In the genomic region with DNA sequence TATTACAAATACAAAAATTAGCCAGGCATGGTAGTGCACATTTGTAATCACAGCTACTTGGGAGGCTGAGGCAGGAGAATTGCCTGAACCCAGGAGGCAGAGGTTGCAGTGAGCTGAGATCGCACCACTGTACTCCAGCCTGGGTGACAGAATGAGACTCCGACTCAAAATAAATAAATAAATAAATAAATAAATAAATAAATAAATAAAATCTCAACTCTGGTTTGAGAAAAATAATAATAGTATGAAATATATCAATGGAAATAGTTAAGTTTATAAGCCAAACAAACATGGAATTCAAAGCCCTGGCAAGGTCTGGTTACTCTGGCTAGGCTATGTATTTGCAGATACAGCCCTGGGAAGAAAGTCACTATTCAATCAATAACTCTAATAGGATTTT, we compare ENCODE assay signal across 8 cellular contexts. TPM values are rescaled to one million over a fixed set of nuclear protein-coding genes. Genes with fewer than 3 reads are reported as not detected.
DNase-seq lines count a peak whose midpoint lies in the region; ATAC-seq, FAIRE-seq and TF ChIP-seq lines count a peak whose summit lies in the region.
"Not testable (repeated sequence)": the region's sequence is repeated elsewhere in the genome, so short reads cannot be mapped to it uniquely, and the experiment has no call there.

No MANE protein-coding gene starts in this region.

- not testable (repeated sequence) for H3K27me3 Mint-ChIP-seq in CD4-positive, CD25-positive, alpha-beta regulatory T cell; T-helper 1 cell treated with Interleukin-12 subunit alpha and Interleukin-12 subunit beta and Interleukin-4 antibody, amounts not matched to agents 30 μg/mL and 1 μg/mL, for 36 hours (ENCODE audit: low read depth); activated CD4-positive, alpha-beta T cell treated with anti-CD3 and anti-CD28 coated beads, Interleukin-2, amount 10 ng/mL, durations not matched to agents 7 days and 5 days; activated CD8-positive, alpha-beta memory T cell treated with anti-CD3 and anti-CD28 coated beads, Interleukin-2, amount 10 ng/mL, durations not matched to agents 7 days and 5 days; activated naive CD4-positive, alpha-beta T cell treated with anti-CD3 and anti-CD28 coated beads, Interleukin-2, amount 10 ng/mL, durations not matched to agents 7 days and 5 days; naive thymus-derived CD8-positive, alpha-beta T cell

- not testable (repeated sequence) for TF ChIP-seq EP300 in GM12878 (IDR thresholded peaks at IDR 0.05; ENCODE audit: borderline replicate concordance in 1 of 2, control insufficient read depth in 1 of 2, low read depth in 2 of 2, low read length in 2 of 2)

- 96% methylated on average over 2 of the region's 2 CpGs for WGBS in GM12878 (ENCODE audit: insufficient coverage, insufficient replicate concordance, low lambda C conversion rate, missing lambda C conversion rate)

- intact Hi-C loops in HCT116 (cut with micrococcal nuclease), result not testable (repeated sequence)
- intact Hi-C loops in GM12878 (cut with micrococcal nuclease; ENCODE audit: unreplicated experiment), result loop anchor here (5.0 kb wide), 1 partner anchor 61 kb away; no protein-coding TSS in a partner anchor

- H3K4me2 ChIP-seq in HCT116 (ENCODE audit: low read length) (peak overlapping the region; percentile 68), GM12878 (ENCODE audit: control insufficient read depth, insufficient read depth) (peak overlapping the region; percentile 48; the same call in 1 of the 2 replicates)

- ATAC-seq in CD4-positive, CD25-positive, alpha-beta regulatory T cell (ENCODE audit: low read depth in 2 of 2); HCT116; activated CD8-positive, alpha-beta memory T cell treated with anti-CD3 and anti-CD28 coated beads, Interleukin-2, amount 10 ng/mL, durations not matched to agents 7 days and 5 days; GM12878; naive thymus-derived CD8-positive, alpha-beta T cell: not testable (repeated sequence)

- H3K4me3 Mint-ChIP-seq in CD4-positive, CD25-positive, alpha-beta regulatory T cell; T-helper 1 cell treated with Interleukin-12 subunit alpha and Interleukin-12 subunit beta and Interleukin-4 antibody, amounts not matched to agents 30 μg/mL and 1 μg/mL, for 36 hours; activated CD4-positive, alpha-beta T cell treated with anti-CD3 and anti-CD28 coated beads, Interleukin-2, amount 10 ng/mL, durations not matched to agents 7 days and 5 days; activated CD8-positive, alpha-beta memory T cell treated with anti-CD3 and anti-CD28 coated beads, Interleukin-2, amount 10 ng/mL, durations not matched to agents 7 days and 5 days; activated naive CD4-positive, alpha-beta T cell treated with anti-CD3 and anti-CD28 coated beads, Interleukin-2, amount 10 ng/mL, durations not matched to agents 7 days and 5 days; naive thymus-derived CD8-positive, alpha-beta T cell: not testable (repeated sequence)

- H3K27me3 ChIP-seq in CD4-positive, CD25-positive, alpha-beta regulatory T cell (ENCODE audit: control insufficient read depth, insufficient read depth, low read length); HCT116 (ENCODE audit: insufficient read depth, low read length); GM12878 (replicated peaks in 1 of 2; ENCODE audit: control insufficient read depth in 2 of 2, insufficient read depth in 2 of 2, low read length in 1 of 2): not testable (repeated sequence)

- POLR2A ChIA-PET in HCT116 (lab: Charles Lee); activated CD4-positive, alpha-beta T cell treated with anti-CD3 and anti-CD28 coated beads, Interleukin-2, amount 10 ng/mL, durations not matched to agents 7 days and 5 days (lab: Charles Lee): not testable (repeated sequence)
- POLR2A ChIA-PET in GM12878 (lab: Charles Lee), result interaction anchor here (1.0 to 16.8 kb wide), 4 partner anchors 41 to 80 kb away, joined by 3 to 427 read pairs (median 8); a partner anchor contains a TSS
- POLR2A ChIA-PET in naive thymus-derived CD8-positive, alpha-beta T cell (lab: Charles Lee), result interaction anchor here (1.2 to 20.4 kb wide), 3 partner anchors 13 to 81 kb away, joined by 4 to 527 read pairs (median 4); a partner anchor contains a TSS

- H3K27ac ChIP-seq in CD4-positive, CD25-positive, alpha-beta regulatory T cell (ENCODE audit: insufficient read depth, low read length, poor library complexity, severe bottlenecking); HCT116 (ENCODE audit: low read depth, low read length): not testable (repeated sequence)
- H3K27ac ChIP-seq in GM12878 (ENCODE audit: control insufficient read depth, insufficient read depth), result peak overlapping the region; percentile 59

- not testable (repeated sequence) for FAIRE-seq in GM12878 (lab: Jason Lieb, UNC)

- not testable (repeated sequence) for H4K20me1 ChIP-seq in HCT116 (ENCODE audit: insufficient read depth); GM12878 (ENCODE audit: control insufficient read depth, insufficient read depth)

- TF ChIP-seq RAD21 in HCT116 (IDR thresholded peaks at IDR 0.05; ENCODE audit: low read depth); GM12878 (IDR thresholded peaks at IDR 0.05; ENCODE audit: insufficient read depth, low read depth, low read length): not testable (repeated sequence)

- peak overlapping the region in 2 of 3 donors; percentile 38 to 55 for H3K27ac Mint-ChIP-seq in CD4-positive, CD25-positive, alpha-beta regulatory T cell
- peak overlapping the region; percentile 49 for H3K27ac Mint-ChIP-seq in T-helper 1 cell treated with Interleukin-12 subunit alpha and Interleukin-12 subunit beta and Interleukin-4 antibody, amounts not matched to agents 30 μg/mL and 1 μg/mL, for 36 hours
- peak overlapping the region; percentile 13 for H3K27ac Mint-ChIP-seq in activated CD4-positive, alpha-beta T cell treated with anti-CD3 and anti-CD28 coated beads, Interleukin-2, amount 10 ng/mL, durations not matched to agents 7 days and 5 days
- peak overlapping the region; percentile 74 for H3K27ac Mint-ChIP-seq in activated CD8-positive, alpha-beta memory T cell treated with anti-CD3 and anti-CD28 coated beads, Interleukin-2, amount 10 ng/mL, durations not matched to agents 7 days and 5 days
- H3K27ac Mint-ChIP-seq in activated naive CD4-positive, alpha-beta T cell treated with anti-CD3 and anti-CD28 coated beads, Interleukin-2, amount 10 ng/mL, durations not matched to agents 7 days and 5 days, result peak overlapping the region; percentile 85
- peak overlapping the region in 9 of 10 donors; percentile 56 to 89 (median 77) for H3K27ac Mint-ChIP-seq in naive thymus-derived CD8-positive, alpha-beta T cell

- DNase-seq in CD4-positive, CD25-positive, alpha-beta regulatory T cell; HCT116 (ENCODE audit: low read depth, low spot score); activated CD4-positive, alpha-beta T cell treated with anti-CD3 and anti-CD28 coated beads, Interleukin-2, amount 10 ng/mL, durations not matched to agents 7 days and 5 days; activated CD8-positive, alpha-beta memory T cell treated with anti-CD3 and anti-CD28 coated beads, Interleukin-2, amount 10 ng/mL, durations not matched to agents 7 days and 5 days; activated naive CD4-positive, alpha-beta T cell treated with anti-CD3 and anti-CD28 coated beads, Interleukin-2, amount 10 ng/mL, durations not matched to agents 7 days and 5 days; GM12878 (ENCODE audit: low read depth, low spot score); naive thymus-derived CD8-positive, alpha-beta T cell: not testable (repeated sequence)

- BruUV-seq in HCT116 (replicated peaks; lab: Mats Ljungman, UMichigan); GM12878 (replicated peaks; lab: Mats Ljungman, UMichigan): not testable (repeated sequence)

- H3K9me3 Mint-ChIP-seq in CD4-positive, CD25-positive, alpha-beta regulatory T cell; T-helper 1 cell treated with Interleukin-12 subunit alpha and Interleukin-12 subunit beta and Interleukin-4 antibody, amounts not matched to agents 30 μg/mL and 1 μg/mL, for 36 hours; activated CD4-positive, alpha-beta T cell treated with anti-CD3 and anti-CD28 coated beads, Interleukin-2, amount 10 ng/mL, durations not matched to agents 7 days and 5 days; activated CD8-positive, alpha-beta memory T cell treated with anti-CD3 and anti-CD28 coated beads, Interleukin-2, amount 10 ng/mL, durations not matched to agents 7 days and 5 days (ENCODE audit: low read depth); activated naive CD4-positive, alpha-beta T cell treated with anti-CD3 and anti-CD28 coated beads, Interleukin-2, amount 10 ng/mL, durations not matched to agents 7 days and 5 days; naive thymus-derived CD8-positive, alpha-beta T cell: not testable (repeated sequence)

- in situ Hi-C loops in GM12878 (cut with MboI), result loop anchor here (5.0 kb wide), 1 partner anchor 76 kb away; no protein-coding TSS in a partner anchor

- SMC1A ChIA-PET in GM12878 (lab: Charles Lee; ENCODE audit: uncharacterized antibody, unreplicated experiment), result interaction anchor here (0.6 to 12.7 kb wide), 8 partner anchors 14 to 84 kb away, joined by 3 to 152 read pairs (median 4); a partner anchor contains a TSS

- not testable (repeated sequence) for H3K36me3 ChIP-seq in CD4-positive, CD25-positive, alpha-beta regulatory T cell (ENCODE audit: control insufficient read depth, insufficient read depth, low read length); HCT116 (ENCODE audit: control insufficient read depth in 1 of 2, insufficient read depth in 2 of 2, low read length in 2 of 2); GM12878 (ENCODE audit: control insufficient read depth in 2 of 2, insufficient read depth in 2 of 2, low read length in 1 of 2)

- H3K9me2 ChIP-seq in HCT116 (ENCODE audit: insufficient read depth), result not testable (repeated sequence)

- H3K4me1 Mint-ChIP-seq in CD4-positive, CD25-positive, alpha-beta regulatory T cell, result peaks cover 17 to 66% (median 39%) of the 10 kb centered on the region in 4 donors
- peaks cover 48% of the 10 kb centered on the region for H3K4me1 Mint-ChIP-seq in T-helper 1 cell treated with Interleukin-12 subunit alpha and Interleukin-12 subunit beta and Interleukin-4 antibody, amounts not matched to agents 30 μg/mL and 1 μg/mL, for 36 hours (ENCODE audit: low read depth)
- peaks cover 65% of the 10 kb centered on the region for H3K4me1 Mint-ChIP-seq in activated CD4-positive, alpha-beta T cell treated with anti-CD3 and anti-CD28 coated beads, Interleukin-2, amount 10 ng/mL, durations not matched to agents 7 days and 5 days
- peaks cover 66% of the 10 kb centered on the region for H3K4me1 Mint-ChIP-seq in activated CD8-positive, alpha-beta memory T cell treated with anti-CD3 and anti-CD28 coated beads, Interleukin-2, amount 10 ng/mL, durations not matched to agents 7 days and 5 days
- peaks cover 76% of the 10 kb centered on the region for H3K4me1 Mint-ChIP-seq in activated naive CD4-positive, alpha-beta T cell treated with anti-CD3 and anti-CD28 coated beads, Interleukin-2, amount 10 ng/mL, durations not matched to agents 7 days and 5 days
- H3K4me1 Mint-ChIP-seq in naive thymus-derived CD8-positive, alpha-beta T cell, result peaks cover 26 to 63% (median 50%) of the 10 kb centered on the region in 4 donors

- H3K36me3 Mint-ChIP-seq in CD4-positive, CD25-positive, alpha-beta regulatory T cell, result peaks cover 11% of the 10 kb centered on the region
- peaks cover 32% of the 10 kb centered on the region for H3K36me3 Mint-ChIP-seq in T-helper 1 cell treated with Interleukin-12 subunit alpha and Interleukin-12 subunit beta and Interleukin-4 antibody, amounts not matched to agents 30 μg/mL and 1 μg/mL, for 36 hours (ENCODE audit: low read depth)
- H3K36me3 Mint-ChIP-seq in activated CD4-positive, alpha-beta T cell treated with anti-CD3 and anti-CD28 coated beads, Interleukin-2, amount 10 ng/mL, durations not matched to agents 7 days and 5 days (ENCODE audit: low read depth), result peaks cover 45% of the 10 kb centered on the region
- peaks cover 39% of the 10 kb centered on the region for H3K36me3 Mint-ChIP-seq in activated CD8-positive, alpha-beta memory T cell treated with anti-CD3 and anti-CD28 coated beads, Interleukin-2, amount 10 ng/mL, durations not matched to agents 7 days and 5 days
- H3K36me3 Mint-ChIP-seq in activated naive CD4-positive, alpha-beta T cell treated with anti-CD3 and anti-CD28 coated beads, Interleukin-2, amount 10 ng/mL, durations not matched to agents 7 days and 5 days, result peaks cover 44% of the 10 kb centered on the region
- H3K36me3 Mint-ChIP-seq in naive thymus-derived CD8-positive, alpha-beta T cell, result peaks cover 8 to 17% (median 16%) of the 10 kb centered on the region in 3 donors

- H3K9me3 ChIP-seq in CD4-positive, CD25-positive, alpha-beta regulatory T cell (ENCODE audit: control insufficient read depth in 2 of 2, low read length in 2 of 2); HCT116 (ENCODE audit: control insufficient read depth in 1 of 2, insufficient read depth in 1 of 2, low read depth in 1 of 2, low read length in 2 of 2); GM12878 (replicated peaks; ENCODE audit: control insufficient read depth, insufficient read depth, low read length): not testable (repeated sequence)

- peak overlapping the region; percentile 49 for H2AFZ ChIP-seq in HCT116 (ENCODE audit: low read depth, low read length, poor library complexity, severe bottlenecking)
- H2AFZ ChIP-seq in GM12878 (ENCODE audit: control insufficient read depth, low read depth, low read length), result not testable (repeated sequence)

- H3K9ac ChIP-seq in HCT116 (ENCODE audit: low read length), result not testable (repeated sequence)
- peak overlapping the region; percentile 33; the same call in 1 of the 2 replicates for H3K9ac ChIP-seq in GM12878 (ENCODE audit: control insufficient read depth, insufficient read depth, low read length)

- RAD21 ChIA-PET in HCT116 (lab: Charles Lee; ENCODE audit: low non-redundant PET in 1 of 2, low total read pairs in 2 of 2, uncharacterized antibody in 2 of 2, unreplicated experiment in 2 of 2), result not testable (repeated sequence)
- RAD21 ChIA-PET in GM12878 (lab: Charles Lee; ENCODE audit: unreplicated experiment), result interaction anchor here (0.8 to 17.4 kb wide), 4 partner anchors 21 to 93 kb away, joined by 3 to 419 read pairs (median 20); a partner anchor contains a TSS

- not testable (repeated sequence) for H3K4me3 ChIP-seq in CD4-positive, CD25-positive, alpha-beta regulatory T cell (ENCODE audit: low read depth, low read length); HCT116 (replicated peaks in 1 of 2; ENCODE audit: low read depth in 1 of 2, low read length in 2 of 2); GM12878

- CTCF ChIA-PET in HCT116 (lab: Charles Lee), result interaction anchor here (0.6 to 0.8 kb wide), 2 partner anchors 63 to 66 kb away, joined by 3 to 5 read pairs; no protein-coding TSS in a partner anchor
- CTCF ChIA-PET in activated CD4-positive, alpha-beta T cell treated with anti-CD3 and anti-CD28 coated beads, Interleukin-2, amount 10 ng/mL, durations not matched to agents 7 days and 5 days (lab: Charles Lee), result interaction anchor here (1.5 kb wide), 1 partner anchor 13 kb away, joined by 3 read pairs; no protein-coding TSS in a partner anchor
- CTCF ChIA-PET in activated CD8-positive, alpha-beta memory T cell treated with anti-CD3 and anti-CD28 coated beads, Interleukin-2, amount 10 ng/mL, durations not matched to agents 7 days and 5 days (lab: Charles Lee), result interaction anchor here (0.6 kb wide), 1 partner anchor 93 kb away, joined by 3 read pairs; no protein-coding TSS in a partner anchor
- CTCF ChIA-PET in activated naive CD4-positive, alpha-beta T cell treated with anti-CD3 and anti-CD28 coated beads, Interleukin-2, amount 10 ng/mL, durations not matched to agents 7 days and 5 days (lab: Charles Lee), result interaction anchor here (1.9 kb wide), 1 partner anchor 92 kb away, joined by 7 read pairs; no protein-coding TSS in a partner anchor
- CTCF ChIA-PET in GM12878 (lab: Yijun Ruan, JAX), result interaction anchor here (1.0 to 12.1 kb wide), 5 partner anchors 11 to 92 kb away, joined by 3 to 160 read pairs (median 20); a partner anchor contains a TSS

- H3K4me1 ChIP-seq in CD4-positive, CD25-positive, alpha-beta regulatory T cell (ENCODE audit: control insufficient read depth, insufficient read depth, low read length, poor library complexity, severe bottlenecking), result peaks cover 56% of the 10 kb centered on the region
- H3K4me1 ChIP-seq in HCT116 (ENCODE audit: control insufficient read depth in 1 of 2, insufficient read depth in 2 of 2, low read length in 2 of 2) (peaks cover 19 to 39% of the 10 kb centered on the region in 2 experiments), GM12878 (ENCODE audit: control insufficient read depth, insufficient read depth, low read length) (peaks cover 60% of the 10 kb centered on the region)

- H3K79me2 ChIP-seq in HCT116 (ENCODE audit: insufficient read depth, low read length); GM12878 (ENCODE audit: control insufficient read depth, insufficient read depth, low read length): not testable (repeated sequence)

- not testable (repeated sequence) for TF ChIP-seq CTCF in HCT116 (IDR thresholded peaks at IDR 0.05 in 2 of 3, conservative IDR thresholded peaks at IDR 0.05 in 1 of 3; ENCODE audit: borderline replicate concordance in 1 of 3, insufficient read depth in 1 of 3, low read depth in 2 of 3, low read length in 2 of 3); GM12878 (IDR thresholded peaks at IDR 0.05 in 2 of 3, conservative IDR thresholded peaks at IDR 0.05 in 1 of 3; ENCODE audit: control insufficient read depth in 2 of 3, extremely low read depth in 1 of 3, insufficient read depth in 1 of 3, low read depth in 3 of 3, low read length in 3 of 3)

- TF ChIP-seq POLR2A in HCT116 (IDR thresholded peaks at IDR 0.05; ENCODE audit: borderline replicate concordance, extremely low read depth, insufficient read depth, insufficient read length); GM12878 (IDR thresholded peaks at IDR 0.05; ENCODE audit: low read depth, low read length): not testable (repeated sequence)

RNA-seq across cellular contexts. Expression of a gene that starts 45.7 kb away (rescaled TPM):
- 1.0 TPM for total RNA-seq in CD4-positive, CD25-positive, alpha-beta regulatory T cell
- polyA plus RNA-seq in CD4-positive, CD25-positive, alpha-beta regulatory T cell, result under 1 TPM in 2 of 4 donors, not detected in 2; 0.14 to 0.24 TPM
- 0.61 TPM for total RNA-seq in HCT116 (2021; ENCODE audit: unreplicated experiment)
- polyA plus RNA-seq in HCT116 (2012), result 0.27 and 0.30 TPM in 2 replicates
- under 1 TPM; 0.20 to 0.48 TPM for total RNA-seq in activated CD4-positive, alpha-beta T cell treated with anti-CD3 and anti-CD28 coated beads, Interleukin-2, amount 10 ng/mL, durations not matched to agents 7 days and 5 days
- total RNA-seq in activated CD8-positive, alpha-beta memory T cell treated with anti-CD3 and anti-CD28 coated beads, Interleukin-2, amount 10 ng/mL, durations not matched to agents 7 days and 5 days, result under 1 TPM in 1 of 2 experiments, not detected in 1; 0.55 TPM
- total RNA-seq in GM12878 (2013; cell fraction: nucleolus; rRNA removed), result not detected in 2 replicates
- not detected in 2 replicates for total RNA-seq in GM12878 (2014; rRNA removed)
- total RNA-seq in GM12878 (2014; rRNA removed; fragmentation: Illumina TruSeq; extraction: Trizol), result not detected in 2 replicates
- not detected in 2 replicates for total RNA-seq in GM12878 (2021)
- not detected for polyA plus RNA-seq in GM12878 (2011; ENCODE audit: low read depth)
- polyA plus RNA-seq in GM12878 (2011; rRNA removed), result not detected in 2 replicates
- polyA plus RNA-seq in GM12878 (2011; cell fraction: cytosol; rRNA removed), result not detected in 2 replicates
- not detected in 2 replicates for polyA plus RNA-seq in GM12878 (2011; cell fraction: nucleus; rRNA removed)
- polyA plus RNA-seq in GM12878 (2012), result 0.11 TPM in 1 of 2 replicates, not detected in the other
- polyA plus RNA-seq in GM12878 (2014; fragmentation: Illumina TruSeq; extraction: Trizol), result not detected in 2 replicates
- not detected for polyA plus RNA-seq in GM12878 (2014; fragmentation: Nextera tagmentation; extraction: Ambion mirVana)
- polyA plus RNA-seq in GM12878 (2014; rRNA removed), result not detected in 2 replicates
- polyA plus RNA-seq in GM12878 (2016; fragmentation: Nextera tagmentation; extraction: Ambion mirVana), result not detected
- not detected in 2 replicates for polyA minus RNA-seq in GM12878 (2011; rRNA and poly(A)+ RNA removed)
- not detected in 2 replicates for polyA minus RNA-seq in GM12878 (2011; cell fraction: cytosol; rRNA and poly(A)+ RNA removed)
- polyA minus RNA-seq in GM12878 (2011; cell fraction: nucleus; rRNA and poly(A)+ RNA removed), result not detected in 2 replicates
- 1 to 10 TPM; 3.4 to 3.7 TPM for total RNA-seq in naive thymus-derived CD8-positive, alpha-beta T cell
- 1 to 10 TPM in 2 of 3 donors, under 1 TPM in 1; 0.28 to 2.8 (median 1.8) TPM for polyA plus RNA-seq in naive thymus-derived CD8-positive, alpha-beta T cell

RNA-seq across cellular contexts. Expression of a gene that starts 53.5 kb away (rescaled TPM):
- 17.7 TPM for total RNA-seq in CD4-positive, CD25-positive, alpha-beta regulatory T cell
- polyA plus RNA-seq in CD4-positive, CD25-positive, alpha-beta regulatory T cell, result 1 to 10 TPM; 3.3 to 5.6 (median 4.3) TPM
- total RNA-seq in HCT116 (2021; ENCODE audit: unreplicated experiment), result 0.86 TPM
- 0.54 and 0.59 TPM in 2 replicates for polyA plus RNA-seq in HCT116 (2012)
- total RNA-seq in activated CD4-positive, alpha-beta T cell treated with anti-CD3 and anti-CD28 coated beads, Interleukin-2, amount 10 ng/mL, durations not matched to agents 7 days and 5 days, result 100 to 1,000 TPM; 121 to 129 TPM
- total RNA-seq in activated CD8-positive, alpha-beta memory T cell treated with anti-CD3 and anti-CD28 coated beads, Interleukin-2, amount 10 ng/mL, durations not matched to agents 7 days and 5 days, result 100 to 1,000 TPM in 1 of 2 experiments, 10 to 100 TPM in 1; 73.0 to 148 TPM
- 1.4 and 2.8 TPM in 2 replicates for total RNA-seq in GM12878 (2013; cell fraction: nucleolus; rRNA removed)
- total RNA-seq in GM12878 (2014; rRNA removed), result 9.7 and 10.4 TPM in 2 replicates
- total RNA-seq in GM12878 (2014; rRNA removed; fragmentation: Illumina TruSeq; extraction: Trizol), result 10.4 and 11.8 TPM in 2 replicates
- 14.8 and 17.9 TPM in 2 replicates for total RNA-seq in GM12878 (2021)
- polyA plus RNA-seq in GM12878 (2011; ENCODE audit: low read depth), result 5.8 TPM
- polyA plus RNA-seq in GM12878 (2011; rRNA removed), result 6.0 and 7.3 TPM in 2 replicates
- polyA plus RNA-seq in GM12878 (2011; cell fraction: cytosol; rRNA removed), result 7.3 and 8.6 TPM in 2 replicates
- 3.7 and 4.7 TPM in 2 replicates for polyA plus RNA-seq in GM12878 (2011; cell fraction: nucleus; rRNA removed)
- polyA plus RNA-seq in GM12878 (2012), result 6.4 and 8.4 TPM in 2 replicates
- 14.1 and 15.9 TPM in 2 replicates for polyA plus RNA-seq in GM12878 (2014; fragmentation: Illumina TruSeq; extraction: Trizol)
- 1 to 10 TPM; 5.2 to 9.5 TPM for polyA plus RNA-seq in GM12878 (2014; fragmentation: Nextera tagmentation; extraction: Ambion mirVana)
- 12.1 and 12.3 TPM in 2 replicates for polyA plus RNA-seq in GM12878 (2014; rRNA removed)
- 1 to 10 TPM; 1.4 to 3.4 TPM for polyA plus RNA-seq in GM12878 (2016; fragmentation: Nextera tagmentation; extraction: Ambion mirVana)
- 6.6 and 10.4 TPM in 2 replicates for polyA minus RNA-seq in GM12878 (2011; rRNA and poly(A)+ RNA removed)
- polyA minus RNA-seq in GM12878 (2011; cell fraction: cytosol; rRNA and poly(A)+ RNA removed), result 3.1 and 4.8 TPM in 2 replicates
- polyA minus RNA-seq in GM12878 (2011; cell fraction: nucleus; rRNA and poly(A)+ RNA removed), result 2.5 and 6.2 TPM in 2 replicates
- 10 to 100 TPM; 46.1 to 46.4 TPM for total RNA-seq in naive thymus-derived CD8-positive, alpha-beta T cell
- 10 to 100 TPM in 2 of 3 donors, 1 to 10 TPM in 1; 4.9 to 29.4 (median 10.5) TPM for polyA plus RNA-seq in naive thymus-derived CD8-positive, alpha-beta T cell

Comparison
In these comparisons a context has a peak if more than half of its experiments do, and no peak if none do; other contexts are left out.
1. H3K27ac Mint-ChIP-seq: peak in every context shown above with its lines; median percentile 85 in activated naive CD4-positive, alpha-beta T cell treated with anti-CD3 and anti-CD28 coated beads, Interleukin-2, amount 10 ng/mL, durations not matched to agents 7 days and 5 days; 77 in naive thymus-derived CD8-positive, alpha-beta T cell; 74 in activated CD8-positive, alpha-beta memory T cell treated with anti-CD3 and anti-CD28 coated beads, Interleukin-2, amount 10 ng/mL, durations not matched to agents 7 days and 5 days; 49 in T-helper 1 cell treated with Interleukin-12 subunit alpha and Interleukin-12 subunit beta and Interleukin-4 antibody, amounts not matched to agents 30 μg/mL and 1 μg/mL, for 36 hours; 46 in CD4-positive, CD25-positive, alpha-beta regulatory T cell; 13 in activated CD4-positive, alpha-beta T cell treated with anti-CD3 and anti-CD28 coated beads, Interleukin-2, amount 10 ng/mL, durations not matched to agents 7 days and 5 days.